Comparison of ENCODE assay signal across 37 cellular contexts in the genomic region with DNA sequence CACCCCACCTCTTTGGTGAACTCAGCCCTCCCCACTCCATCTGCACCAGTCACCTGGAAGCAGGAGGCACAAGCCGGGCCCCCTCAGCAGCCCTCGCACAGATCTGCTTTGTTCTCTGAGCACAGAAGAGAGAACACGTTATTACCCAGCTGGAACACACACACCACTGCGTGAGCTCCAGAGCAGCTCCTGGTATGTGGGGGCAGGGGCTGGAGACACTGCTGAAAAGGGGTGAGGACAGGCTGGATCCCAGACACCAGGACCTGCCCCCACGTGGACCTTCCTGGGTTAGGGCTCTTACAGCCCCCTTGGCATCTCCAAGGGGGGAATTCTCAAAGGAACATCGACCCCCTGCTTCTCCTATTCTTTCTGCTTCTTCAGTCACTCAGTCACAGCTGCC. TPM values are rescaled to one million over a fixed set of nuclear protein-coding genes. Genes with fewer than 3 reads are reported as not detected.
"Had no signal": no experiment of that assay in that cellular context is flagged by ENCODE, and none has a peak within 500 bp of the region (broad histone marks: within the 10 kb centered on the region; RNA-seq: fewer than 3 reads in every experiment).

No MANE protein-coding gene starts in this region.

- H3K27ac ChIP-seq: heart left ventricle, neutrophil, ovary, skin epidermis, upper lobe of left lung had no signal

- H3K4me3 Mint-ChIP-seq: activated CD4-positive, alpha-beta memory T cell treated with anti-CD3 and anti-CD28 coated beads for 36 hours; activated CD4-positive, alpha-beta T cell treated with anti-CD3 and anti-CD28 coated beads, Interleukin-2, amount 10 ng/mL, durations not matched to agents 24 days and 14 days; activated naive CD4-positive, alpha-beta T cell treated with anti-CD3 and anti-CD28 coated beads, Interleukin-2, amount 50 U/mL, for 24 hours; activated naive CD8-positive, alpha-beta T cell treated with anti-CD3 and anti-CD28 coated beads, Interleukin-2, amount 50 U/mL, for 24 hours; activated T-cell treated with anti-CD3 and anti-CD28 coated beads, Interleukin-2, amount 50 U/mL, for 4 hours; central memory CD8-positive, alpha-beta T cell; dendritic cell treated with granulocyte-macrophage colony-stimulating factor and Interleukin-4, amounts not matched to agents 40 ng/mL and 50 ng/mL, for 4 days; immature natural killer cell; memory B cell; natural killer cell; stimulated activated effector memory CD8-positive, alpha-beta T cell treated with anti-CD3 and anti-CD28 coated beads, Interleukin-12 subunit alpha, Interleukin-12 subunit beta, amount 100 ng/mL, for 72 hours; stimulated activated naive CD8-positive, alpha-beta T cell treated with anti-CD3 and anti-CD28 coated beads, Interleukin-15, amount 100 ng/mL, for 72 hours; T-helper 1 cell treated with Interleukin-12 subunit alpha and Interleukin-12 subunit beta and Interleukin-4 antibody, amounts not matched to agents 30 μg/mL and 1 μg/mL, for 36 hours had no signal

- ATAC-seq: activated naive CD8-positive, alpha-beta T cell treated with anti-CD3 and anti-CD28 coated beads, Interleukin-2, amount 50 U/mL, for 24 hours; activated T-cell treated with anti-CD3 and anti-CD28 coated beads, Interleukin-2, amount 50 U/mL, for 4 hours; heart left ventricle; natural killer cell; sciatic nerve; stimulated activated effector memory CD8-positive, alpha-beta T cell treated with anti-CD3 and anti-CD28 coated beads, Interleukin-12 subunit alpha, Interleukin-12 subunit beta, amount 100 ng/mL, for 72 hours; stimulated activated naive CD8-positive, alpha-beta T cell treated with anti-CD3 and anti-CD28 coated beads, Interleukin-15, amount 100 ng/mL, for 72 hours had no signal

- H3K9me3 ChIP-seq: neutrophil, ovary, upper lobe of left lung had no signal

- H3K36me3 ChIP-seq: heart left ventricle, neutrophil, ovary, upper lobe of left lung had no signal

- H3K36me3 Mint-ChIP-seq: activated CD4-positive, alpha-beta memory T cell treated with anti-CD3 and anti-CD28 coated beads for 36 hours; immature natural killer cell; memory B cell; natural killer cell; stimulated activated effector memory CD8-positive, alpha-beta T cell treated with anti-CD3 and anti-CD28 coated beads, Interleukin-12 subunit alpha, Interleukin-12 subunit beta, amount 100 ng/mL, for 72 hours had no signal

- H3K4me1 Mint-ChIP-seq: activated CD4-positive, alpha-beta T cell treated with anti-CD3 and anti-CD28 coated beads, Interleukin-2, amount 10 ng/mL, durations not matched to agents 24 days and 14 days; activated naive CD4-positive, alpha-beta T cell treated with anti-CD3 and anti-CD28 coated beads, Interleukin-2, amount 50 U/mL, for 24 hours; activated naive CD8-positive, alpha-beta T cell treated with anti-CD3 and anti-CD28 coated beads, Interleukin-2, amount 50 U/mL, for 24 hours; central memory CD8-positive, alpha-beta T cell; immature natural killer cell; memory B cell; natural killer cell; stimulated activated effector memory CD8-positive, alpha-beta T cell treated with anti-CD3 and anti-CD28 coated beads, Interleukin-12 subunit alpha, Interleukin-12 subunit beta, amount 100 ng/mL, for 72 hours; stimulated activated naive CD8-positive, alpha-beta T cell treated with anti-CD3 and anti-CD28 coated beads, Interleukin-15, amount 100 ng/mL, for 72 hours had no signal

- DNase-seq: activated CD4-positive, alpha-beta memory T cell treated with anti-CD3 and anti-CD28 coated beads for 36 hours; activated CD4-positive, alpha-beta T cell treated with anti-CD3 and anti-CD28 coated beads, Interleukin-2, amount 10 ng/mL, durations not matched to agents 24 days and 14 days; activated CD4-positive, CD25-positive, alpha-beta regulatory T cell treated with anti-CD3 and anti-CD28 coated beads, Interleukin-2, amount 50 U/mL, for 72 hours; activated naive CD8-positive, alpha-beta T cell treated with anti-CD3 and anti-CD28 coated beads, Interleukin-2, amount 50 U/mL, for 24 hours; activated T-cell treated with anti-CD3 and anti-CD28 coated beads, Interleukin-2, amount 50 U/mL, for 4 hours; amygdala; effector CD8-positive, alpha-beta T cell; foreskin fibroblast; heart left ventricle; hypothalamus; immature natural killer cell; kidney; natural killer cell; ovary; stimulated activated CD4-positive, alpha-beta T cell treated with anti-CD3 and anti-CD28 coated beads, Interleukin-12 subunit alpha, Interleukin-12 subunit beta, amount 100 ng/mL, for 4 hours; stimulated activated CD4-positive, alpha-beta T cell treated with anti-CD3 and anti-CD28 coated beads, Interleukin-4, amount 100 ng/mL, for 24 hours; stimulated activated naive CD8-positive, alpha-beta T cell treated with anti-CD3 and anti-CD28 coated beads, Interleukin-15, amount 100 ng/mL, for 72 hours; substantia nigra; SW 1271; upper lobe of left lung had no signal

- H3K27ac Mint-ChIP-seq: activated CD4-positive, alpha-beta memory T cell treated with anti-CD3 and anti-CD28 coated beads for 36 hours; activated CD4-positive, alpha-beta T cell treated with anti-CD3 and anti-CD28 coated beads, Interleukin-2, amount 10 ng/mL, durations not matched to agents 24 days and 14 days; activated naive CD4-positive, alpha-beta T cell treated with anti-CD3 and anti-CD28 coated beads, Interleukin-2, amount 50 U/mL, for 24 hours; activated naive CD8-positive, alpha-beta T cell treated with anti-CD3 and anti-CD28 coated beads, Interleukin-2, amount 50 U/mL, for 24 hours; activated T-helper 2 cell treated with anti-CD3 and anti-CD28 coated beads, Interferon-gamma antibody, Interleukin-2, Interleukin-4, amounts not matched to agents 10 μg/mL and 5 μg/mL and 100 μg/mL, durations not matched to agents 14 hours and 24 hours and 36 hours; dendritic cell treated with granulocyte-macrophage colony-stimulating factor and Interleukin-4, amounts not matched to agents 40 ng/mL and 50 ng/mL, for 4 days; immature natural killer cell; memory B cell; natural killer cell; progenitor cell of endocrine pancreas; stimulated activated effector memory CD8-positive, alpha-beta T cell treated with anti-CD3 and anti-CD28 coated beads, Interleukin-12 subunit alpha, Interleukin-12 subunit beta, amount 100 ng/mL, for 72 hours; stimulated activated naive CD8-positive, alpha-beta T cell treated with anti-CD3 and anti-CD28 coated beads, Interleukin-15, amount 100 ng/mL, for 72 hours; T-helper 1 cell treated with Interleukin-12 subunit alpha and Interleukin-12 subunit beta and Interleukin-4 antibody, amounts not matched to agents 30 μg/mL and 1 μg/mL, for 36 hours had no signal

- H3K4me1 ChIP-seq: heart left ventricle had no signal

- H3K27me3 ChIP-seq: neutrophil, ovary, upper lobe of left lung had no signal

- H3K9me3 Mint-ChIP-seq: activated naive CD4-positive, alpha-beta T cell treated with anti-CD3 and anti-CD28 coated beads, Interleukin-2, amount 50 U/mL, for 24 hours; central memory CD8-positive, alpha-beta T cell; natural killer cell had no signal

- H3K27me3 Mint-ChIP-seq: activated CD4-positive, alpha-beta T cell treated with anti-CD3 and anti-CD28 coated beads, Interleukin-2, amount 10 ng/mL, durations not matched to agents 24 days and 14 days had no signal

- H3K4me3 ChIP-seq: heart left ventricle, ovary, skin epidermis, upper lobe of left lung had no signal

RNA-seq across cellular contexts. Expression of gene PRR20G, which starts 33.8 kb away (rescaled TPM):
- total RNA-seq: activated CD4-positive, alpha-beta memory T cell treated with anti-CD3 and anti-CD28 coated beads for 36 hours; activated CD4-positive, alpha-beta T cell treated with anti-CD3 and anti-CD28 coated beads, Interleukin-2, amount 10 ng/mL, durations not matched to agents 24 days and 14 days; activated CD8-positive, alpha-beta memory T cell treated with anti-CD3 and anti-CD28 coated beads for 36 hours; activated T-cell treated with anti-CD3 and anti-CD28 coated beads, Interleukin-2, amount 50 U/mL, for 4 hours; activated T-helper 2 cell treated with anti-CD3 and anti-CD28 coated beads, Interferon-gamma antibody, Interleukin-2, Interleukin-4, amounts not matched to agents 10 μg/mL and 5 μg/mL and 100 μg/mL, durations not matched to agents 14 hours and 24 hours and 36 hours; bronchial epithelial cell; endothelial cell of umbilical vein; heart left ventricle; kidney; lower leg skin; mononuclear cell; natural killer cell; ovary; progenitor cell of endocrine pancreas; renal cortical epithelial cell; sciatic nerve; upper lobe of left lung had no signal
